36 cellular contexts compared by ENCODE assay signal in genomic region chr19:18060472-18060871, GRCh38. TPM values are rescaled to one million over a fixed set of nuclear protein-coding genes. Genes with fewer than 3 reads are reported as not detected.
DNase-seq lines count a peak whose midpoint lies in the region; ATAC-seq and TF ChIP-seq lines count a peak whose summit lies in the region.
"Had no signal": no experiment of that assay in that cellular context is flagged by ENCODE, and none has a peak within 500 bp of the region (broad histone marks: within the 10 kb centered on the region; RNA-seq: fewer than 3 reads in every experiment).

No MANE protein-coding gene starts in this region.

- H3K79me2 ChIP-seq in SK-N-SH (ENCODE audit: insufficient read depth), result no peaks in the 10 kb centered on the region

- H3K4me3 ChIP-seq in SK-N-SH (ENCODE audit: low read depth in 2 of 2, low read length in 1 of 2), result no peak overlapping the region
- no peak overlapping the region for H3K4me3 ChIP-seq in endodermal cell (ENCODE audit: low read length)
- H3K4me3 ChIP-seq: body of pancreas, esophagus squamous epithelium, heart left ventricle, psoas muscle had no signal

- no peak for ATAC-seq in SK-N-SH treated with all-trans-retinoic acid at 6 μM for 48 hours
- ATAC-seq: body of pancreas; foreskin keratinocyte; HCT116; heart left ventricle; naive thymus-derived CD4-positive, alpha-beta T cell; Panc1; psoas muscle had no signal

- H3K4me1 ChIP-seq in SK-N-SH (ENCODE audit: control insufficient read depth in 1 of 2, insufficient read depth in 2 of 2, low read depth in 1 of 2, low read length in 1 of 2) (peaks cover 0 to 3% of the 10 kb centered on the region in 2 experiments; a peak in 1 of 4 replicates), endodermal cell (ENCODE audit: control insufficient read depth, insufficient read depth, low read length) (no peaks in the 10 kb centered on the region)
- H3K4me1 ChIP-seq: foreskin keratinocyte had no signal

- H3K9me2 ChIP-seq in SK-N-SH, result no peaks in the 10 kb centered on the region

- no peaks in the 10 kb centered on the region for H3F3A ChIP-seq in SK-N-SH (replicated peaks; ENCODE audit: insufficient read depth)

- peaks cover 6% of the 10 kb centered on the region for H3K27me3 Mint-ChIP-seq in endodermal cell (ENCODE audit: insufficient read depth)
- peaks cover 3% of the 10 kb centered on the region for H3K27me3 Mint-ChIP-seq in HFFc6 (ENCODE audit: insufficient read depth)
- peaks cover 0 to 9% (median 1%) of the 10 kb centered on the region in 3 donors for H3K27me3 Mint-ChIP-seq in immature natural killer cell (ENCODE audit: low read depth in 3 of 3)
- H3K27me3 Mint-ChIP-seq: central memory CD8-positive, alpha-beta T cell; dendritic cell treated with granulocyte-macrophage colony-stimulating factor and Interleukin-4, amounts not matched to agents 40 ng/mL and 50 ng/mL, for 4 days; IgD-negative memory B cell; naive thymus-derived CD4-positive, alpha-beta T cell had no signal

- H3K9me3 ChIP-seq in SK-N-SH (no peaks in the 10 kb centered on the region), endodermal cell (ENCODE audit: control insufficient read depth, low read length) (no peaks in the 10 kb centered on the region)
- H3K9me3 ChIP-seq: body of pancreas, esophagus squamous epithelium, heart left ventricle, psoas muscle had no signal

- H3K36me3 ChIP-seq in SK-N-SH (replicated peaks in 1 of 2; ENCODE audit: control insufficient read depth in 1 of 2, insufficient read depth in 2 of 2, low read length in 1 of 2) (no peaks in the 10 kb centered on the region), endodermal cell (ENCODE audit: control insufficient read depth, insufficient read depth, low read length) (no peaks in the 10 kb centered on the region)
- H3K36me3 ChIP-seq: esophagus squamous epithelium, heart left ventricle had no signal

- H3K27me3 ChIP-seq in SK-N-SH (ENCODE audit: insufficient read depth) (no peaks in the 10 kb centered on the region), endodermal cell (ENCODE audit: control insufficient read depth, insufficient read depth, low read length, poor library complexity, severe bottlenecking) (no peaks in the 10 kb centered on the region)
- H3K27me3 ChIP-seq: body of pancreas, foreskin keratinocyte had no signal

- H3K9me3 Mint-ChIP-seq in endodermal cell, result no peaks in the 10 kb centered on the region
- no peaks in the 10 kb centered on the region for H3K9me3 Mint-ChIP-seq in HFFc6
- no peaks in the 10 kb centered on the region for H3K9me3 Mint-ChIP-seq in immature natural killer cell
- H3K9me3 Mint-ChIP-seq: activated T-helper 2 cell treated with anti-CD3 and anti-CD28 coated beads, Interferon-gamma antibody, Interleukin-2, Interleukin-4, amounts not matched to agents 10 μg/mL and 5 μg/mL and 100 μg/mL, durations not matched to agents 14 hours and 24 hours and 36 hours; central memory CD8-positive, alpha-beta T cell; dendritic cell treated with granulocyte-macrophage colony-stimulating factor and Interleukin-4, amounts not matched to agents 40 ng/mL and 50 ng/mL, for 4 days; IgD-negative memory B cell; mesothelial cell of epicardium; naive thymus-derived CD4-positive, alpha-beta T cell; type B pancreatic cell had no signal

- H3K4me3 Mint-ChIP-seq in endodermal cell (no peak overlapping the region), HFFc6 (no peak overlapping the region), immature natural killer cell (no peak overlapping the region)
- H3K4me3 Mint-ChIP-seq: CD14-positive monocyte; central memory CD8-positive, alpha-beta T cell; dendritic cell treated with granulocyte-macrophage colony-stimulating factor and Interleukin-4, amounts not matched to agents 40 ng/mL and 50 ng/mL, for 4 days; IgD-negative memory B cell; mesothelial cell of epicardium; naive thymus-derived CD4-positive, alpha-beta T cell; type B pancreatic cell had no signal

- no peak overlapping the region for H3K4me2 ChIP-seq in SK-N-SH

- H3K27ac ChIP-seq in SK-N-SH (ENCODE audit: low read depth in 2 of 2, low read length in 1 of 2) (no peak overlapping the region), endodermal cell (ENCODE audit: low read depth, low read length) (no peak overlapping the region)
- H3K27ac ChIP-seq: body of pancreas, esophagus squamous epithelium, foreskin keratinocyte, heart left ventricle, psoas muscle, VCaP had no signal

- no peak for TF ChIP-seq RAD21 in SK-N-SH (IDR thresholded peaks at IDR 0.05; ENCODE audit: low read length)

- no peak for TF ChIP-seq EP300 in SK-N-SH (IDR thresholded peaks at IDR 0.05; ENCODE audit: borderline replicate concordance in 1 of 2, low read depth in 1 of 2, low read length in 1 of 2)

- CTCF ChIA-PET in SK-N-SH (lab: Yijun Ruan, JAX), result interaction anchor here (0.7 to 8.9 kb wide), 6 partner anchors 31 to 301 kb away, joined by 3 to 118 read pairs (median 8); partner anchors contain the start of gene ARRDC2

- H3K36me3 Mint-ChIP-seq in endodermal cell (ENCODE audit: low read depth) (no peaks in the 10 kb centered on the region), HFFc6 (ENCODE audit: low read depth) (no peaks in the 10 kb centered on the region), immature natural killer cell (peaks cover 11 to 23% (median 12%) of the 10 kb centered on the region in 3 donors)
- H3K36me3 Mint-ChIP-seq: mesothelial cell of epicardium, type B pancreatic cell had no signal

- 64% methylated on average over 4 of the region's 6 CpGs for WGBS in SK-N-SH (ENCODE audit: low lambda C conversion rate)
- WGBS in endodermal cell (ENCODE audit: insufficient coverage in 1 of 2, insufficient read length in 1 of 2), 2 experiments, result 87 to 92% methylated on average over 5 to 6 of the region's 6 CpGs

- TF ChIP-seq CTCF in SK-N-SH (IDR thresholded peaks at IDR 0.05), result no peak
- TF ChIP-seq CTCF in endodermal cell (conservative IDR thresholded peaks at IDR 0.05), result no peak
- TF ChIP-seq CTCF in HFFc6 (IDR thresholded peaks at IDR 0.05), result no peak

- H4K20me1 ChIP-seq in SK-N-SH (ENCODE audit: insufficient read depth), result no peaks in the 10 kb centered on the region

- POLR2A ChIA-PET in SK-N-SH (lab: Yijun Ruan, JAX), result no interaction called here

- DNase-seq in SK-N-SH (peak; percentile 52), NCI-H69 (lab: John Stamatoyannopoulos, UW) (peak; percentile 71), endodermal cell (peak; percentile 57), HFFc6 (no peak), EL (no peak), RKO (ENCODE audit: low spot score) (no peak), immature natural killer cell (no peak)
- DNase-seq: 8988T; activated CD4-positive, alpha-beta T cell treated with anti-CD3 and anti-CD28 coated beads for 48 hours; activated CD8-positive, alpha-beta memory T cell treated with anti-CD3 and anti-CD28 coated beads for 24 hours; activated naive CD4-positive, alpha-beta T cell treated with anti-CD3 and anti-CD28 coated beads, Interleukin-2, amount 50 U/mL, for 16 hours; activated T-cell treated with anti-CD3 and anti-CD28 coated beads for 4 hours; body of pancreas; esophagus squamous epithelium; foreskin keratinocyte; heart left ventricle; naive thymus-derived CD4-positive, alpha-beta T cell; NCI-H1092; NCI-H187; NCI-H510A treated with DMSO at 0.1 percent for 48 hours; psoas muscle; SHP77 treated with DMSO at 0.1 percent for 48 hours; stimulated activated CD4-positive, alpha-beta T cell treated with anti-CD3 and anti-CD28 coated beads, Interleukin-4, amount 100 ng/mL, for 1 hour; SW 1271 had no signal

- H3K4me1 Mint-ChIP-seq in endodermal cell (no peaks in the 10 kb centered on the region), HFFc6 (ENCODE audit: low read depth) (peaks cover 6% of the 10 kb centered on the region), immature natural killer cell (peaks cover 10 to 12% of the 10 kb centered on the region in 2 donors)

- H3K27ac Mint-ChIP-seq in endodermal cell (no peak overlapping the region), HFFc6 (no peak overlapping the region), immature natural killer cell (no peak overlapping the region)
- H3K27ac Mint-ChIP-seq: activated T-helper 2 cell treated with anti-CD3 and anti-CD28 coated beads, Interferon-gamma antibody, Interleukin-2, Interleukin-4, amounts not matched to agents 10 μg/mL and 5 μg/mL and 100 μg/mL, durations not matched to agents 14 hours and 24 hours and 36 hours; dendritic cell treated with granulocyte-macrophage colony-stimulating factor and Interleukin-4, amounts not matched to agents 40 ng/mL and 50 ng/mL, for 4 days; mesothelial cell of epicardium; type B pancreatic cell had no signal

- no peak overlapping the region for H2AFZ ChIP-seq in SK-N-SH (ENCODE audit: low read depth)

- H3K9ac ChIP-seq in SK-N-SH, result no peak overlapping the region
- no peak overlapping the region for H3K9ac ChIP-seq in endodermal cell (ENCODE audit: extremely low read depth, low read length, poor library complexity, severe bottlenecking)

TF ChIP-seq in SK-N-SH, 30 proteins besides CTCF, POLR2A, EP300 and RAD21 (continues in another document):
- TF ChIP-seq SMC3 (IDR thresholded peaks at IDR 0.05; ENCODE audit: low read depth, low read length), result no peak

TF ChIP-seq in SK-N-SH treated with all-trans-retinoic acid at 6 μM for 48 hours, 23 proteins besides CTCF, POLR2A, EP300 and RAD21 (continues in another document):
- TF ChIP-seq RARB (CRISPR knock-in tag; IDR thresholded peaks at IDR 0.05), result no peak

RNA-seq across cellular contexts. Expression of gene IL12RB1, which starts 26.3 kb away (rescaled TPM):
- 0.02 TPM in 1 of 2 replicates, not detected in the other for polyA plus RNA-seq in SK-N-SH (2012; rRNA removed)
- polyA plus RNA-seq in SK-N-SH (2012; cell fraction: cytosol; rRNA removed), result 0.05 TPM in 1 of 2 replicates, not detected in the other
- not detected in 2 replicates for polyA plus RNA-seq in SK-N-SH (2012; cell fraction: nucleus; rRNA removed)
- not detected for total RNA-seq in endodermal cell
- not detected for polyA plus RNA-seq in endodermal cell (2013, experiment 1 of 2)
- not detected for polyA plus RNA-seq in endodermal cell (2013, experiment 2 of 2)
- under 1 TPM in 1 of 6 experiments, not detected in 5; 0.10 TPM for total RNA-seq in HFFc6 (2021; fragmentation: NEBNext Ultra II Directional; extraction: Animal tissue kit (Norgen Biotek cat#: 25700))
- 100 to 1,000 TPM in 1 of 3 donors, 10 to 100 TPM in 2; 62.7 to 105 (median 83.3) TPM for polyA plus RNA-seq in immature natural killer cell
- total RNA-seq: kidney epithelial cell, mesothelial cell of epicardium had no signal

RNA-seq across cellular contexts. Expression of gene MAST3, which starts 37.1 kb away (rescaled TPM):
- 3.1 and 4.5 TPM in 2 replicates for polyA plus RNA-seq in SK-N-SH (2012; rRNA removed)
- polyA plus RNA-seq in SK-N-SH (2012; cell fraction: cytosol; rRNA removed), result 1.9 and 3.1 TPM in 2 replicates
- 12.8 and 17.8 TPM in 2 replicates for polyA plus RNA-seq in SK-N-SH (2012; cell fraction: nucleus; rRNA removed)
- total RNA-seq in endodermal cell, result 10 to 100 TPM; 13.0 to 15.1 TPM
- 9.3 TPM for polyA plus RNA-seq in endodermal cell (2013, experiment 1 of 2)
- polyA plus RNA-seq in endodermal cell (2013, experiment 2 of 2), result 8.2 TPM
- 10 to 100 TPM; 12.2 to 17.4 (median 13.2) TPM for total RNA-seq in HFFc6 (2021; fragmentation: NEBNext Ultra II Directional; extraction: Animal tissue kit (Norgen Biotek cat#: 25700))
- 10 to 100 TPM in 2 of 3 donors, 1 to 10 TPM in 1; 7.3 to 39.1 (median 12.6) TPM for polyA plus RNA-seq in immature natural killer cell

RNA-seq across cellular contexts. Expression of gene ARRDC2, which starts 52.5 kb away (rescaled TPM):
- polyA plus RNA-seq in SK-N-SH (2012; rRNA removed) (5.5 and 6.3 TPM in 2 replicates), immature natural killer cell (10 to 100 TPM; 31.4 to 39.2 (median 38.6) TPM)
- 3.9 and 4.9 TPM in 2 replicates for polyA plus RNA-seq in SK-N-SH (2012; cell fraction: cytosol; rRNA removed)
- polyA plus RNA-seq in SK-N-SH (2012; cell fraction: nucleus; rRNA removed), result 14.9 and 22.3 TPM in 2 replicates
- 1 to 10 TPM; 6.8 to 7.0 TPM for total RNA-seq in endodermal cell
- 3.3 TPM for polyA plus RNA-seq in endodermal cell (2013, experiment 1 of 2)
- 2.4 TPM for polyA plus RNA-seq in endodermal cell (2013, experiment 2 of 2)
- total RNA-seq in HFFc6 (2021; fragmentation: NEBNext Ultra II Directional; extraction: Animal tissue kit (Norgen Biotek cat#: 25700)), result 1 to 10 TPM; 5.3 to 8.1 (median 7.0) TPM

Comparison
In these comparisons a context has a peak if more than half of its experiments do, and no peak if none do; other contexts are left out.
1. DNase-seq: peak in SK-N-SH (single experiment), NCI-H69 (single experiment) and endodermal cell (single experiment); none in HFFc6 (single experiment), EL (single experiment), RKO (single experiment) and immature natural killer cell (0 of 3).